Comparison of ENCODE assay signal across 28 cellular contexts in genomic region chr1:58465176-58465575, GRCh38.
"Had no signal": no experiment of that assay in that cellular context is flagged by ENCODE, and none has a peak within 500 bp of the region (broad histone marks: within the 10 kb centered on the region; RNA-seq: fewer than 3 reads in every experiment).

No MANE protein-coding gene starts in this region.

- H3K9me3 ChIP-seq: stomach, suprapubic skin, testis, thoracic aorta, thyroid gland, tibial artery, tibial nerve, transverse colon, upper lobe of left lung, uterus, vagina had no signal

- H3K36me3 Mint-ChIP-seq: type B pancreatic cell had no signal

- DNase-seq: stimulated activated CD4-positive, alpha-beta T cell treated with anti-CD3 and anti-CD28 coated beads, Interleukin-2, amount 100 ng/mL, for 24 hours; stimulated activated CD4-positive, alpha-beta T cell treated with anti-CD3 and anti-CD28 coated beads, Interleukin-2, amount 100 ng/mL, for 48 hours; stimulated activated CD4-positive, alpha-beta T cell treated with anti-CD3 and anti-CD28 coated beads, Interleukin-4, amount 100 ng/mL, for 1 hour; stimulated activated CD4-positive, alpha-beta T cell treated with anti-CD3 and anti-CD28 coated beads, Interleukin-4, amount 100 ng/mL, for 24 hours; stimulated activated CD4-positive, alpha-beta T cell treated with anti-CD3 and anti-CD28 coated beads, Interleukin-4, amount 100 ng/mL, for 4 hours; stimulated activated CD8-positive, alpha-beta memory T cell treated with anti-CD3 and anti-CD28 coated beads, Interleukin-4, amount 100 ng/mL, for 48 hours; stimulated activated naive B cell treated with anti-CD40 and anti-IgM and Interleukin-4, amounts not matched to agents 10 μg/mL and 1 μg/mL and 100 μg/mL, for 72 hours; stimulated activated naive CD4-positive, alpha-beta T cell; stimulated activated naive CD4-positive, alpha-beta T cell treated with Interleukin-2 at 50 U/mL for 16 hours; stimulated activated naive CD8-positive, alpha-beta T cell treated with anti-CD3 and anti-CD28 coated beads, Interleukin-15, amount 100 ng/mL, for 72 hours; stimulated activated naive CD8-positive, alpha-beta T cell treated with anti-CD3 and anti-CD28 coated beads, Interleukin-15, Interleukin-2, amounts not matched to agents 100 U/mL and 50 U/mL, for 24 hours; stomach; substantia nigra; testis; thyroid gland; tibial artery; transverse colon; trophoblast cell; upper lobe of left lung; uterus had no signal

- H3K9me3 Mint-ChIP-seq: stimulated activated memory B cell treated with anti-CD40 and anti-IgM and Interleukin-4, amounts not matched to agents 10 μg/mL and 1 μg/mL and 100 μg/mL, for 72 hours; stimulated activated naive B cell treated with anti-CD40 and anti-IgM and Interleukin-4, amounts not matched to agents 10 μg/mL and 1 μg/mL and 100 μg/mL, for 72 hours; stimulated activated naive CD8-positive, alpha-beta T cell treated with anti-CD3 and anti-CD28 coated beads, Interleukin-15, amount 100 ng/mL, for 72 hours; stimulated activated naive CD8-positive, alpha-beta T cell treated with anti-CD3 and anti-CD28 coated beads, Interleukin-15, Interleukin-2, amounts not matched to agents 100 ng/mL and 50 ng/mL, for 24 hours; type B pancreatic cell had no signal

- H3K27ac ChIP-seq: stomach, suprapubic skin, testis, thoracic aorta, thyroid gland, tibial artery, tibial nerve, transverse colon, upper lobe of left lung, uterus, vagina had no signal

- FAIRE-seq: urothelium cell line had no signal

- H3K4me3 Mint-ChIP-seq: stimulated activated memory B cell treated with anti-CD40 and anti-IgM and Interleukin-4, amounts not matched to agents 10 μg/mL and 1 μg/mL and 100 μg/mL, for 72 hours; stimulated activated naive B cell treated with anti-CD40 and anti-IgM and Interleukin-4, amounts not matched to agents 10 μg/mL and 1 μg/mL and 100 μg/mL, for 72 hours; stimulated activated naive CD8-positive, alpha-beta T cell treated with anti-CD3 and anti-CD28 coated beads, Interleukin-15, amount 100 ng/mL, for 72 hours; stimulated activated naive CD8-positive, alpha-beta T cell treated with anti-CD3 and anti-CD28 coated beads, Interleukin-15, Interleukin-2, amounts not matched to agents 100 ng/mL and 50 ng/mL, for 24 hours; type B pancreatic cell had no signal

- H3K27me3 ChIP-seq: stomach, suprapubic skin, testis, thyroid gland, tibial artery, tibial nerve, transverse colon, upper lobe of left lung, uterus, vagina had no signal

- H3K36me3 ChIP-seq: thoracic aorta, transverse colon, uterus, vagina had no signal

- H3K4me3 ChIP-seq: stomach, suprapubic skin, testis, thoracic aorta, thyroid gland, tibial artery, tibial nerve, transverse colon, upper lobe of left lung, uterus, vagina had no signal

- H3K4me1 Mint-ChIP-seq: stimulated activated memory B cell treated with anti-CD40 and anti-IgM and Interleukin-4, amounts not matched to agents 10 μg/mL and 1 μg/mL and 100 μg/mL, for 72 hours; stimulated activated naive B cell treated with anti-CD40 and anti-IgM and Interleukin-4, amounts not matched to agents 10 μg/mL and 1 μg/mL and 100 μg/mL, for 72 hours; stimulated activated naive CD8-positive, alpha-beta T cell treated with anti-CD3 and anti-CD28 coated beads, Interleukin-15, amount 100 ng/mL, for 72 hours had no signal

- H3K4me1 ChIP-seq: stomach, suprapubic skin, testis, thyroid gland, tibial artery, tibial nerve, transverse colon, upper lobe of left lung, uterus, vagina had no signal

- ATAC-seq: stimulated activated memory B cell treated with anti-CD40 and anti-IgM and Interleukin-4, amounts not matched to agents 10 μg/mL and 1 μg/mL and 100 μg/mL, for 72 hours; stimulated activated naive B cell treated with anti-CD40 and anti-IgM and Interleukin-4, amounts not matched to agents 10 μg/mL and 1 μg/mL and 100 μg/mL, for 72 hours; stimulated activated naive CD8-positive, alpha-beta T cell treated with anti-CD3 and anti-CD28 coated beads, Interleukin-15, amount 100 ng/mL, for 72 hours; stimulated activated naive CD8-positive, alpha-beta T cell treated with anti-CD3 and anti-CD28 coated beads, Interleukin-15, Interleukin-2, amounts not matched to agents 100 U/mL and 50 U/mL, for 24 hours had no signal

- H3K27ac Mint-ChIP-seq: stimulated activated memory B cell treated with anti-CD40 and anti-IgM and Interleukin-4, amounts not matched to agents 10 μg/mL and 1 μg/mL and 100 μg/mL, for 72 hours; stimulated activated naive B cell treated with anti-CD40 and anti-IgM and Interleukin-4, amounts not matched to agents 10 μg/mL and 1 μg/mL and 100 μg/mL, for 72 hours; stimulated activated naive CD8-positive, alpha-beta T cell treated with anti-CD3 and anti-CD28 coated beads, Interleukin-15, Interleukin-2, amounts not matched to agents 100 ng/mL and 50 ng/mL, for 24 hours; type B pancreatic cell had no signal
